In the genomic region with DNA sequence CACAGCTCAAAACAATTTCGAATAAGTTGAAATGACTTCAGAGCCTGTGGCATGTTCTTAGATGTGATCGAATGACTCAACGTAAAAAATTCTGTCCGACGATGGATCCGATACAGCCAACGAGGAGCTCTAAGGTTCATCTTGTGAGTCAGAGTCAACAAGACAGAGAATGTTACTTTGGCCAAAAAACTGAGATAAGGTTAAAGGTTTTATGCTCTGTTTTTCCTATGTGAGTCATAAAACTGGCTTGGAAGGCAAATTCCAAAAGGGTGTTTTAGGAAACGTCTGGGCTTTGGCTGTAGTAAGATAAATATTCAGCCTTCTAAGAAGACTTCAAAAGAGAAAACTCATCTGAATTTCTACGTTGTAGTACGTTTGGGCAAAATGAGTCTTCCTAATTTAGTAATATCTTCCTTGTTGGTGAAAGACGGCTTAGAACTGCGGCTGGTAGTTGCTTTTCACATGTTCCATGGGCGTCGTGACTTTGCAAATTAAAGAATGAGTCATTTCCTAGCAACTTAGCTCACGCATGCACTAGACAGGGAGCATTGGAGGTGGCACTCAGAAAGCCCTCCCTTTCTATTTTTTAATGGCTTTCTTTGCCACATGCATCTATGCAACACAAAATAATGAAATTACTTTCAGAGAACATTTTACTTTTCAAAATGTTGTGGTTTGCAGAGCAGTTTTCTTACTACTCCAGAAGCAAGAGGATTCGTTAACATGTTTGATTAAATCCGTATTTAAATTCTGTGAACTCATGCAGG, we compare ENCODE assay signal across 8 cellular contexts. TPM values are rescaled to one million over a fixed set of nuclear protein-coding genes. Genes with fewer than 3 reads are reported as not detected.
DNase-seq lines count a peak whose midpoint lies in the region; ATAC-seq and TF ChIP-seq lines count a peak whose summit lies in the region.

No MANE protein-coding gene starts in this region.

- H3K27ac ChIP-seq in CD4-positive, CD25-positive, alpha-beta regulatory T cell (ENCODE audit: insufficient read depth, low read length, poor library complexity, severe bottlenecking): no peak overlapping the region
- peak overlapping the region; percentile 42 for H3K27ac ChIP-seq in HEK293 (ENCODE audit: extremely low read depth, low read depth, low read length)
- H3K27ac ChIP-seq in Peyer's patch: peak overlapping the region in 3 of 4 donors; percentile 28 to 76 (median 50)
- H3K27ac ChIP-seq in hepatocyte: peak overlapping the region; percentile 72

- peaks cover 26 to 57% (median 45%) of the 10 kb centered on the region in 4 donors for H3K4me1 Mint-ChIP-seq in CD4-positive, CD25-positive, alpha-beta regulatory T cell

- H3K4me2 ChIP-seq in hepatocyte: peak overlapping the region; percentile 30

- H3K9me3 ChIP-seq in CD4-positive, CD25-positive, alpha-beta regulatory T cell (ENCODE audit: control insufficient read depth in 2 of 2, low read length in 2 of 2): no peaks in the 10 kb centered on the region
- no peaks in the 10 kb centered on the region for H3K9me3 ChIP-seq in HEK293 (ENCODE audit: control insufficient read depth, insufficient read depth, low read depth, low read length)
- H3K9me3 ChIP-seq in Peyer's patch: no peaks in the 10 kb centered on the region
- no peaks in the 10 kb centered on the region for H3K9me3 ChIP-seq in adipocyte (ENCODE audit: control insufficient read depth, low read length)
- no peaks in the 10 kb centered on the region for H3K9me3 ChIP-seq in hepatocyte (ENCODE audit: low read depth)
- H3K9me3 ChIP-seq in HAP-1: no peaks in the 10 kb centered on the region

- in situ Hi-C loops in HAP-1 (cut with MboI; ENCODE audit: low sequenced_read_pairs): no loop called here

- H4K20me1 ChIP-seq in hepatocyte (ENCODE audit: insufficient read depth, poor library complexity, severe bottlenecking): no peaks in the 10 kb centered on the region

- peak overlapping the region; percentile 2 to 28 (median 11) for H3K27ac Mint-ChIP-seq in CD4-positive, CD25-positive, alpha-beta regulatory T cell

- no peaks in the 10 kb centered on the region for H3K27me3 ChIP-seq in CD4-positive, CD25-positive, alpha-beta regulatory T cell (ENCODE audit: control insufficient read depth, insufficient read depth, low read length)
- H3K27me3 ChIP-seq in Peyer's patch: no peaks in the 10 kb centered on the region
- no peaks in the 10 kb centered on the region for H3K27me3 ChIP-seq in adipocyte (replicated peaks; ENCODE audit: control insufficient read depth, insufficient read depth, low read length)
- no peaks in the 10 kb centered on the region for H3K27me3 ChIP-seq in hepatocyte
- H3K27me3 ChIP-seq in HAP-1 (ENCODE audit: low read depth): no peaks in the 10 kb centered on the region

- H3K4me1 ChIP-seq in CD4-positive, CD25-positive, alpha-beta regulatory T cell (ENCODE audit: control insufficient read depth, insufficient read depth, low read length, poor library complexity, severe bottlenecking): peaks cover 44% of the 10 kb centered on the region
- H3K4me1 ChIP-seq in HEK293 (ENCODE audit: control insufficient read depth, insufficient read depth, low read length): peaks cover 13% of the 10 kb centered on the region
- peaks cover 0 to 34% (median 2%) of the 10 kb centered on the region in 4 donors for H3K4me1 ChIP-seq in Peyer's patch
- peaks cover 66% of the 10 kb centered on the region for H3K4me1 ChIP-seq in adipocyte (ENCODE audit: control insufficient read depth, insufficient read depth, low read length)
- peaks cover 24% of the 10 kb centered on the region for H3K4me1 ChIP-seq in hepatocyte (ENCODE audit: insufficient read depth)
- H3K4me1 ChIP-seq in HAP-1: peaks cover 7% of the 10 kb centered on the region

- TF ChIP-seq CTCF in HEK293 (tag by site-specific recombination; IDR thresholded peaks at IDR 0.05): no peak
- TF ChIP-seq CTCF in Peyer's patch (IDR thresholded peaks at IDR 0.05): no peak
- no peak for TF ChIP-seq CTCF in hepatocyte (IDR thresholded peaks at IDR 0.05; ENCODE audit: poor library complexity)

- H3K4me3 ChIP-seq in CD4-positive, CD25-positive, alpha-beta regulatory T cell (ENCODE audit: low read depth, low read length): peak overlapping the region; percentile 75
- peak overlapping the region; percentile 10; the same call in 1 of the 2 replicates for H3K4me3 ChIP-seq in HEK293 (ENCODE audit: low read depth, low read length)
- H3K4me3 ChIP-seq in Peyer's patch: peak overlapping the region in 2 of 4 donors; percentile 0 to 1
- H3K4me3 ChIP-seq in adipocyte (ENCODE audit: low read length): peak overlapping the region; percentile 61
- H3K4me3 ChIP-seq in hepatocyte: no peak overlapping the region
- no peak overlapping the region for H3K4me3 ChIP-seq in HAP-1

- peak; percentile 61 to 77 for ATAC-seq in CD4-positive, CD25-positive, alpha-beta regulatory T cell (ENCODE audit: low read depth in 2 of 2)

- peak overlapping the region; percentile 26 to 81 (median 52) for H3K4me3 Mint-ChIP-seq in CD4-positive, CD25-positive, alpha-beta regulatory T cell

- no peaks in the 10 kb centered on the region for H3K9me2 ChIP-seq in hepatocyte (replicated peaks; ENCODE audit: insufficient read depth)

- no peaks in the 10 kb centered on the region for H3K27me3 Mint-ChIP-seq in CD4-positive, CD25-positive, alpha-beta regulatory T cell

- H3K36me3 Mint-ChIP-seq in CD4-positive, CD25-positive, alpha-beta regulatory T cell: peaks cover 44% of the 10 kb centered on the region

- H3K36me3 ChIP-seq in CD4-positive, CD25-positive, alpha-beta regulatory T cell (ENCODE audit: control insufficient read depth, insufficient read depth, low read length): peaks cover 15% of the 10 kb centered on the region
- peaks cover 10 to 29% of the 10 kb centered on the region in 2 experiments; a peak in 2 of 3 replicates for H3K36me3 ChIP-seq in HEK293 (ENCODE audit: control insufficient read depth in 2 of 2, insufficient read depth in 1 of 2, low read length in 2 of 2)
- H3K36me3 ChIP-seq in Peyer's patch: peaks cover 0 to 10% (median 0%) of the 10 kb centered on the region in 3 donors
- no peaks in the 10 kb centered on the region for H3K36me3 ChIP-seq in adipocyte (ENCODE audit: control insufficient read depth, insufficient read depth, low read length, severe bottlenecking)
- H3K36me3 ChIP-seq in hepatocyte (replicated peaks; ENCODE audit: insufficient read depth, low read depth): no peaks in the 10 kb centered on the region
- H3K36me3 ChIP-seq in HAP-1 (replicated peaks): peaks cover 23% of the 10 kb centered on the region

- CTCF ChIA-PET in HEK293 (lab: Yijun Ruan, JAX): interaction anchor here (0.5 to 1.0 kb wide), 5 partner anchors 23 to 1719 kb away, joined by 3 to 8 read pairs (median 4); no protein-coding TSS in a partner anchor

- no peak overlapping the region for H2AFZ ChIP-seq in hepatocyte

- H3K9ac ChIP-seq in adipocyte (ENCODE audit: low read length): peak overlapping the region; percentile 74

- no peak for TF ChIP-seq POLR2A in Peyer's patch (IDR thresholded peaks at IDR 0.05)

- H3K9me3 Mint-ChIP-seq in CD4-positive, CD25-positive, alpha-beta regulatory T cell: no peaks in the 10 kb centered on the region

- DNase-seq in CD4-positive, CD25-positive, alpha-beta regulatory T cell: peak in 2 of 3 donors; percentile 26 to 87
- DNase-seq in Peyer's patch (peak in 1 of 3 donors; percentile 66), adipocyte (ENCODE audit: low read depth) (peak; percentile 96), hepatocyte (ENCODE audit: low spot score) (peak; percentile 84), HAP-1 (ENCODE audit: low spot score in 2 of 2) (no peak), retina (no peak)
- peak; percentile 39 to 58 (median 42) for DNase-seq in stimulated activated CD4-positive, alpha-beta T cell treated with anti-CD3 and anti-CD28 coated beads, Interleukin-12 subunit alpha, Interleukin-12 subunit beta, amount 100 ng/mL, for 48 hours (ENCODE audit: low read depth in 2 of 3, low spot score in 1 of 3)

- H3K79me2 ChIP-seq in hepatocyte: no peaks in the 10 kb centered on the region

- POLR2A ChIA-PET in HEK293 (lab: Yijun Ruan, JAX): interaction anchor here (1.2 to 2.0 kb wide), 4 partner anchors 14 to 77 kb away, joined by 5 to 8 read pairs (median 6); a partner anchor contains a TSS

- 15% methylated on average over 17 of the region's 17 CpGs for WGBS in hepatocyte (ENCODE audit: low lambda C conversion rate, missing lambda C conversion rate)

TF ChIP-seq in HEK293, 187 proteins besides CTCF, POLR2A, EP300 and RAD21 (continues in another document):
- TF ChIP-seq, protein P1, sequence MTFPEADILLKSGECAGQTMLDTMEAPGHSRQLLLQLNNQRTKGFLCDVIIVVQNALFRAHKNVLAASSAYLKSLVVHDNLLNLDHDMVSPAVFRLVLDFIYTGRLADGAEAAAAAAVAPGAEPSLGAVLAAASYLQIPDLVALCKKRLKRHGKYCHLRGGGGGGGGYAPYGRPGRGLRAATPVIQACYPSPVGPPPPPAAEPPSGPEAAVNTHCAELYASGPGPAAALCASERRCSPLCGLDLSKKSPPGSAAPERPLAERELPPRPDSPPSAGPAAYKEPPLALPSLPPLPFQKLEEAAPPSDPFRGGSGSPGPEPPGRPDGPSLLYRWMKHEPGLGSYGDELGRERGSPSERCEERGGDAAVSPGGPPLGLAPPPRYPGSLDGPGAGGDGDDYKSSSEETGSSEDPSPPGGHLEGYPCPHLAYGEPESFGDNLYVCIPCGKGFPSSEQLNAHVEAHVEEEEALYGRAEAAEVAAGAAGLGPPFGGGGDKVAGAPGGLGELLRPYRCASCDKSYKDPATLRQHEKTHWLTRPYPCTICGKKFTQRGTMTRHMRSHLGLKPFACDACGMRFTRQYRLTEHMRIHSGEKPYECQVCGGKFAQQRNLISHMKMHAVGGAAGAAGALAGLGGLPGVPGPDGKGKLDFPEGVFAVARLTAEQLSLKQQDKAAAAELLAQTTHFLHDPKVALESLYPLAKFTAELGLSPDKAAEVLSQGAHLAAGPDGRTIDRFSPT (tag by site-specific recombination; IDR thresholded peaks at IDR 0.05): peak; percentile 61
- TF ChIP-seq, protein P2, sequence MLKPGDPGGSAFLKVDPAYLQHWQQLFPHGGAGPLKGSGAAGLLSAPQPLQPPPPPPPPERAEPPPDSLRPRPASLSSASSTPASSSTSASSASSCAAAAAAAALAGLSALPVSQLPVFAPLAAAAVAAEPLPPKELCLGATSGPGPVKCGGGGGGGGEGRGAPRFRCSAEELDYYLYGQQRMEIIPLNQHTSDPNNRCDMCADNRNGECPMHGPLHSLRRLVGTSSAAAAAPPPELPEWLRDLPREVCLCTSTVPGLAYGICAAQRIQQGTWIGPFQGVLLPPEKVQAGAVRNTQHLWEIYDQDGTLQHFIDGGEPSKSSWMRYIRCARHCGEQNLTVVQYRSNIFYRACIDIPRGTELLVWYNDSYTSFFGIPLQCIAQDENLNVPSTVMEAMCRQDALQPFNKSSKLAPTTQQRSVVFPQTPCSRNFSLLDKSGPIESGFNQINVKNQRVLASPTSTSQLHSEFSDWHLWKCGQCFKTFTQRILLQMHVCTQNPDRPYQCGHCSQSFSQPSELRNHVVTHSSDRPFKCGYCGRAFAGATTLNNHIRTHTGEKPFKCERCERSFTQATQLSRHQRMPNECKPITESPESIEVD (tag by site-specific recombination; IDR thresholded peaks at IDR 0.05): peak; percentile 94

RNA-seq across cellular contexts. Expression of a gene that starts 28.2 kb away (rescaled TPM):
- total RNA-seq in CD4-positive, CD25-positive, alpha-beta regulatory T cell: 103 TPM
- 10 to 100 TPM; 43.1 to 56.8 (median 50.5) TPM for polyA plus RNA-seq in CD4-positive, CD25-positive, alpha-beta regulatory T cell
- total RNA-seq in Peyer's patch (100 to 1,000 TPM in 1 of 4 donors, 10 to 100 TPM in 3; 79.0 to 130 (median 87.9) TPM), hepatocyte (17.5 and 24.6 TPM in 2 replicates)
- polyA plus RNA-seq in hepatocyte: 48.9 and 56.0 TPM in 2 replicates

Comparison
In these comparisons a context has a peak if more than half of its experiments do, and no peak if none do; other contexts are left out.
1. DNase-seq: peak in CD4-positive, CD25-positive, alpha-beta regulatory T cell (2 of 3), adipocyte (single experiment), hepatocyte (single experiment) and stimulated activated CD4-positive, alpha-beta T cell treated with anti-CD3 and anti-CD28 coated beads, Interleukin-12 subunit alpha, Interleukin-12 subunit beta, amount 100 ng/mL, for 48 hours (3 of 3); none in HAP-1 (0 of 2) and retina (single experiment).
2. H3K4me3 ChIP-seq: peak in CD4-positive, CD25-positive, alpha-beta regulatory T cell (single experiment), HEK293 (single experiment) and adipocyte (single experiment); none in hepatocyte (single experiment) and HAP-1 (single experiment).